Comparison of ENCODE assay signal across 37 cellular contexts in the genomic region with DNA sequence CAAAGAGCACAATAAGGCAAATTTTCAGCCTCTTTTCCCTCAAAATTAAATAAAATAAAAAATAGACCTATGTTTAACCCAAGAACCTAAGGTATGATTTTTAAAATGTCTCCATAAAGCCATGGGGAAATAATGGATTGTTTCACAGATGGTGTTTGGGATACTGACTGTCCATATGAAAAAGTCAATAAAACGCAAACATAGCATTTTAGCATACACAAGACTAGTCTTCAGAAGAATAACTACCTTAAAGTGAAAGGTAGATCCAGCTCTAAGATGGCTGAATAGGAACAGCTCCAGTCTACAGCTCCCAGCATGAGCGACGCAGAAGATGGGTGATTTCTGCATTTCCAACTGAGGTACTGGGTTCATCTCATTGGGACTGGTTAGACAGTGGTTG. TPM values are rescaled to one million over a fixed set of nuclear protein-coding genes. Genes with fewer than 3 reads are reported as not detected.
"Had no signal": no experiment of that assay in that cellular context is flagged by ENCODE, and none has a peak within 500 bp of the region (broad histone marks: within the 10 kb centered on the region; RNA-seq: fewer than 3 reads in every experiment).

No MANE protein-coding gene starts in this region.

- H3K4me3 ChIP-seq: ascending aorta, cardiac muscle cell had no signal

- H3K9me3 ChIP-seq: ascending aorta had no signal

- FAIRE-seq: bronchial epithelial cell had no signal

- H3K27ac ChIP-seq: ascending aorta, cardiac muscle cell, WERI-Rb-1 had no signal

- H3K4me1 ChIP-seq: ascending aorta had no signal

- H3K36me3 ChIP-seq: ascending aorta, cardiac muscle cell, WERI-Rb-1 had no signal

- H3K27me3 ChIP-seq: ascending aorta, cardiac muscle cell had no signal

- DNase-seq: activated CD4-positive, alpha-beta memory T cell treated with anti-CD3 and anti-CD28 coated beads, Interleukin-2, amount 10 ng/mL, durations not matched to agents 7 days and 5 days; activated CD4-positive, alpha-beta T cell treated with anti-CD3 and anti-CD28 coated beads for 1 hour; activated CD4-positive, alpha-beta T cell treated with anti-CD3 and anti-CD28 coated beads for 36 hours; activated CD4-positive, alpha-beta T cell treated with anti-CD3 and anti-CD28 coated beads for 48 hours; activated CD4-positive, alpha-beta T cell treated with anti-CD3 and anti-CD28 coated beads, Interleukin-2, amount 10 ng/mL, durations not matched to agents 7 days and 5 days; activated CD4-positive, alpha-beta T cell treated with anti-CD3 and anti-CD28 coated beads, Interleukin-2, amount 50 U/mL, for 48 hours; activated CD4-positive, CD25-positive, alpha-beta regulatory T cell; activated CD8-positive, alpha-beta memory T cell treated with anti-CD3 and anti-CD28 coated beads for 24 hours; activated CD8-positive, alpha-beta memory T cell treated with anti-CD3 and anti-CD28 coated beads, Interleukin-2, amount 10 ng/mL, durations not matched to agents 7 days and 5 days; activated CD8-positive, alpha-beta memory T cell treated with anti-CD3 and anti-CD28 coated beads, Interleukin-2, amount 50 U/mL, for 48 hours; activated CD8-positive, alpha-beta T cell treated with anti-CD3 and anti-CD28 coated beads, Interleukin-2, amount 10 ng/mL, durations not matched to agents 7 days and 5 days; activated effector memory CD4-positive, alpha-beta T cell treated with anti-CD3 and anti-CD28 coated beads, Interleukin-2, amount 50 U/mL, for 16 hours; activated gamma-delta T cell treated with Interleukin-2 at 50 U/mL for 16 hours; activated naive CD4-positive, alpha-beta T cell; activated naive CD4-positive, alpha-beta T cell treated with anti-CD3 and anti-CD28 coated beads for 36 hours; activated naive CD4-positive, alpha-beta T cell treated with anti-CD3 and anti-CD28 coated beads, Interleukin-2, amount 50 U/mL, for 16 hours; activated naive CD8-positive, alpha-beta T cell treated with anti-CD3 and anti-CD28 coated beads for 36 hours; activated T-cell treated with anti-CD3 and anti-CD28 coated beads, Interleukin-2, amount 50 U/mL, for 4 hours; activated T-cell treated with anti-CD3 and anti-CD28 coated beads, Interleukin-2, amount 50 U/mL, for 72 hours; amygdala; anterior cingulate cortex; caudate nucleus; cerebellar nuclear complex; T-helper 17 cell; T1000; WERI-Rb-1 had no signal

- ATAC-seq: activated CD4-positive, alpha-beta T cell treated with anti-CD3 and anti-CD28 coated beads for 36 hours; activated CD4-positive, CD25-positive, alpha-beta regulatory T cell treated with anti-CD3 and anti-CD28 coated beads, Interleukin-2, amount 50 U/mL, for 24 hours; activated CD8-positive, alpha-beta memory T cell treated with anti-CD3 and anti-CD28 coated beads, Interleukin-2, amount 10 ng/mL, durations not matched to agents 7 days and 5 days; activated CD8-positive, alpha-beta T cell treated with anti-CD3 and anti-CD28 coated beads, Interleukin-2, amount 10 ng/mL, durations not matched to agents 7 days and 5 days; activated naive CD4-positive, alpha-beta T cell treated with anti-CD3 and anti-CD28 coated beads, Interleukin-2, amount 50 U/mL, for 72 hours; activated T-cell treated with anti-CD3 and anti-CD28 coated beads, Interleukin-2, amount 50 U/mL, for 4 hours; activated T-cell treated with anti-CD3 and anti-CD28 coated beads, Interleukin-2, amount 50 U/mL, for 72 hours; activated T-helper 17 cell treated with anti-CD3 and anti-CD28 coated beads, Interleukin-2, amount 50 U/mL, for 72 hours; T-helper 17 cell; WTC11 had no signal

RNA-seq across cellular contexts. Expression of a gene that starts 16.1 kb away (rescaled TPM):
- total RNA-seq: activated CD4-positive, alpha-beta memory T cell treated with anti-CD3 and anti-CD28 coated beads, Interleukin-2, amount 10 ng/mL, durations not matched to agents 7 days and 5 days; activated CD4-positive, alpha-beta T cell treated with anti-CD3 and anti-CD28 coated beads for 36 hours; activated CD4-positive, alpha-beta T cell treated with anti-CD3 and anti-CD28 coated beads, Interleukin-2, amount 10 ng/mL, durations not matched to agents 7 days and 5 days; activated CD8-positive, alpha-beta memory T cell treated with anti-CD3 and anti-CD28 coated beads, Interleukin-2, amount 10 ng/mL, durations not matched to agents 7 days and 5 days; activated CD8-positive, alpha-beta T cell treated with anti-CD3 and anti-CD28 coated beads, Interleukin-2, amount 10 ng/mL, durations not matched to agents 7 days and 5 days; activated naive CD4-positive, alpha-beta T cell treated with anti-CD3 and anti-CD28 coated beads for 36 hours; activated naive CD4-positive, alpha-beta T cell treated with anti-CD3 and anti-CD28 coated beads, Interleukin-2, amount 50 U/mL, for 72 hours; activated naive CD8-positive, alpha-beta T cell treated with anti-CD3 and anti-CD28 coated beads for 36 hours; activated T-cell treated with anti-CD3 and anti-CD28 coated beads, Interleukin-2, amount 50 U/mL, for 4 hours; activated T-cell treated with anti-CD3 and anti-CD28 coated beads, Interleukin-2, amount 50 U/mL, for 72 hours; activated T-helper 1 cell treated with anti-CD3 and anti-CD28 coated beads, Interleukin-12 subunit alpha, Interleukin-12 subunit beta, Interleukin-2, Interleukin-4 antibody, amounts not matched to agents 30 ng/mL and 10 ng/mL and 1 ng/mL, durations not matched to agents 14 hours and 24 hours and 36 hours; activated T-helper 17 cell treated with anti-CD3 and anti-CD28 coated beads, Interleukin-2, amount 50 U/mL, for 72 hours; ascending aorta; bronchial epithelial cell; cardiac muscle cell; chondrocyte; T-helper 1 cell treated with Interleukin-12 subunit alpha and Interleukin-12 subunit beta and Interleukin-4 antibody, amounts not matched to agents 30 ng/mL and 1 ng/mL, for 36 hours; T-helper 17 cell; T-helper 2 cell treated with Interferon-gamma antibody and Interleukin-4, amounts not matched to agents 100 ng/mL and 5 ng/mL, for 36 hours; WTC11 had no signal
- polyA plus RNA-seq: cardiac muscle cell had no signal
